ENCODE assay signal across 17 cellular contexts in genomic region chr12:107450541-107450940, GRCh38.
"Had no signal": no experiment of that assay in that cellular context is flagged by ENCODE, and none has a peak within 500 bp of the region (broad histone marks: within the 10 kb centered on the region; RNA-seq: fewer than 3 reads in every experiment).

No MANE protein-coding gene starts in this region.

- H3K4me3 Mint-ChIP-seq: dendritic cell treated with granulocyte-macrophage colony-stimulating factor and Interleukin-4, amounts not matched to agents 40 ng/mL and 50 ng/mL, for 4 days; naive thymus-derived CD8-positive, alpha-beta T cell; stimulated activated effector memory CD8-positive, alpha-beta T cell treated with anti-CD3 and anti-CD28 coated beads, Interleukin-12 subunit alpha, Interleukin-12 subunit beta, amount 100 ng/mL, for 72 hours had no signal

- ATAC-seq: heart left ventricle; left lobe of liver; naive thymus-derived CD8-positive, alpha-beta T cell; stimulated activated effector memory CD8-positive, alpha-beta T cell treated with anti-CD3 and anti-CD28 coated beads, Interleukin-12 subunit alpha, Interleukin-12 subunit beta, amount 100 ng/mL, for 72 hours had no signal

- H3K27me3 Mint-ChIP-seq: dendritic cell treated with granulocyte-macrophage colony-stimulating factor and Interleukin-4, amounts not matched to agents 40 ng/mL and 50 ng/mL, for 4 days; naive thymus-derived CD8-positive, alpha-beta T cell had no signal

- H3K9me3 Mint-ChIP-seq: dendritic cell treated with granulocyte-macrophage colony-stimulating factor and Interleukin-4, amounts not matched to agents 40 ng/mL and 50 ng/mL, for 4 days had no signal

- H3K9me3 ChIP-seq: heart left ventricle, neutrophil, thoracic aorta had no signal

- DNase-seq: activated CD4-positive, alpha-beta T cell treated with anti-CD3 and anti-CD28 coated beads, Interleukin-2, amount 50 U/mL, for 1 hour; activated CD4-positive, CD25-positive, alpha-beta regulatory T cell; activated CD8-positive, alpha-beta memory T cell treated with anti-CD3 and anti-CD28 coated beads for 24 hours; activated naive CD4-positive, alpha-beta T cell treated with Interleukin-2 at 50 U/mL for 16 hours; anterior cingulate cortex; cerebellar nuclear complex; effector memory CD4-positive, alpha-beta T cell; heart left ventricle; naive thymus-derived CD8-positive, alpha-beta T cell; retina had no signal

- H3K4me1 ChIP-seq: heart left ventricle, parathyroid adenoma had no signal

- H3K36me3 ChIP-seq: brain microvascular endothelial cell, heart left ventricle, neutrophil, thoracic aorta had no signal

- H3K36me3 Mint-ChIP-seq: stimulated activated effector memory CD8-positive, alpha-beta T cell treated with anti-CD3 and anti-CD28 coated beads, Interleukin-12 subunit alpha, Interleukin-12 subunit beta, amount 100 ng/mL, for 72 hours had no signal

- H3K27ac Mint-ChIP-seq: dendritic cell treated with granulocyte-macrophage colony-stimulating factor and Interleukin-4, amounts not matched to agents 40 ng/mL and 50 ng/mL, for 4 days; stimulated activated effector memory CD8-positive, alpha-beta T cell treated with anti-CD3 and anti-CD28 coated beads, Interleukin-12 subunit alpha, Interleukin-12 subunit beta, amount 100 ng/mL, for 72 hours had no signal

- H3K27ac ChIP-seq: brain microvascular endothelial cell, heart left ventricle, neutrophil, parathyroid adenoma, thoracic aorta had no signal

- H3K27me3 ChIP-seq: brain microvascular endothelial cell, neutrophil had no signal

- H3K4me3 ChIP-seq: heart left ventricle, thoracic aorta had no signal

- H2AFZ ChIP-seq: parathyroid adenoma had no signal
